In genomic region chr5:149017669-149018068, GRCh38 we compare ENCODE assay signal across 16 cellular contexts. TPM values are rescaled to one million over a fixed set of nuclear protein-coding genes. Genes with fewer than 3 reads are reported as not detected.
DNase-seq lines count a peak whose midpoint lies in the region; ATAC-seq and TF ChIP-seq lines count a peak whose summit lies in the region.
"Had no signal": no experiment of that assay in that cellular context is flagged by ENCODE, and none has a peak within 500 bp of the region (broad histone marks: within the 10 kb centered on the region; RNA-seq: fewer than 3 reads in every experiment).

No MANE protein-coding gene starts in this region.

- peak overlapping the region; percentile 93 for H3K27ac Mint-ChIP-seq in osteocyte (ENCODE audit: unreplicated experiment)
- H3K27ac Mint-ChIP-seq: CD4-positive, CD25-positive, alpha-beta regulatory T cell; CD8-positive, alpha-beta T cell had no signal

- no peaks in the 10 kb centered on the region for H3K9me3 Mint-ChIP-seq in osteocyte (ENCODE audit: unreplicated experiment)
- H3K9me3 Mint-ChIP-seq: CD8-positive, alpha-beta T cell had no signal

- ATAC-seq in GM19324 (IDR thresholded peaks at IDR 0.05; ENCODE audit: low FRiP score, unreplicated experiment) (no peak), HG03442 (IDR thresholded peaks at IDR 0.05; ENCODE audit: unreplicated experiment) (no peak)
- ATAC-seq: CD8-positive, alpha-beta T cell had no signal

- peaks cover 59% of the 10 kb centered on the region for H3K4me1 Mint-ChIP-seq in osteocyte (ENCODE audit: unreplicated experiment)
- H3K4me1 Mint-ChIP-seq: CD4-positive, CD25-positive, alpha-beta regulatory T cell had no signal

- no peak for TF ChIP-seq CTCF in C4-2B (conservative IDR thresholded peaks at IDR 0.05)
- TF ChIP-seq CTCF in VCaP (conservative IDR thresholded peaks at IDR 0.05), result no peak
- TF ChIP-seq CTCF in osteocyte (IDR thresholded peaks at IDR 0.05), result no peak

- no peaks in the 10 kb centered on the region for H3K36me3 Mint-ChIP-seq in osteocyte (ENCODE audit: unreplicated experiment)
- H3K36me3 Mint-ChIP-seq: CD4-positive, CD25-positive, alpha-beta regulatory T cell; CD8-positive, alpha-beta T cell had no signal

- peak; percentile 35 for DNase-seq in NCI-H748 (lab: John Stamatoyannopoulos, UW; ENCODE audit: unreplicated experiment)
- DNase-seq in NCI-H748 treated with DMSO at 0.1 percent for 48 hours (lab: John Stamatoyannopoulos, UW), result no peak
- DNase-seq in osteocyte (ENCODE audit: extremely low spot score, unreplicated experiment), result no peak
- DNase-seq: C1 segment of cervical spinal cord; Caco-2; CD4-positive, CD25-positive, alpha-beta regulatory T cell; CD8-positive, alpha-beta T cell; DMS153; DND-41; GM23248; H7; HCEC 1CT had no signal

- no peaks in the 10 kb centered on the region for H3K27me3 Mint-ChIP-seq in osteocyte (ENCODE audit: unreplicated experiment)

- peak overlapping the region; percentile 93; the same call in 1 of the 2 replicates for H3K27ac ChIP-seq in C4-2B
- H3K27ac ChIP-seq in VCaP, result peak overlapping the region; percentile 74
- H3K27ac ChIP-seq: GM23248 had no signal

- H3K4me3 Mint-ChIP-seq in osteocyte (ENCODE audit: unreplicated experiment), result no peak overlapping the region
- H3K4me3 Mint-ChIP-seq: CD4-positive, CD25-positive, alpha-beta regulatory T cell; CD8-positive, alpha-beta T cell had no signal

RNA-seq across cellular contexts. Expression of gene SH3TC2, which starts 45.2 kb away (rescaled TPM):
- 0.83 and 1.1 TPM in 2 replicates for total RNA-seq in osteocyte
- total RNA-seq: CD8-positive, alpha-beta T cell; H7 had no signal
